ENCODE assay signal across 7 cellular contexts in genomic region chr19:46862974-46863632, GRCh38. TPM values are rescaled to one million over a fixed set of nuclear protein-coding genes. Genes with fewer than 3 reads are reported as not detected.
DNase-seq lines count a peak whose midpoint lies in the region; TF ChIP-seq lines count a peak whose summit lies in the region.

No MANE protein-coding gene starts in this region.

- WGBS in H9 (ENCODE audit: extremely low coverage, insufficient read length, low lambda C conversion rate), result no CpG with 5 or more reads among the region's 4 CpGs
- whole genome bisulfite sequencing in hepatocyte (ENCODE audit: low lambda C conversion rate, missing lambda C conversion rate), result 36% methylated on average over 4 of the region's 4 CpGs

- no peak overlapping the region for H3K18ac ChIP-seq in H9 (ENCODE audit: insufficient read length, low read depth, low read length)

- no peak overlapping the region for H3K56ac ChIP-seq in H9 (ENCODE audit: insufficient read length, low read depth, low read length)

- H3K9me3 ChIP-seq in H9 (ENCODE audit: control insufficient read depth, low read depth, low read length), result no peaks in the 10 kb centered on the region
- no peaks in the 10 kb centered on the region for H3K9me3 ChIP-seq in SJCRH30 (replicated peaks)
- H3K9me3 ChIP-seq in hepatocyte (ENCODE audit: low read depth), result no peaks in the 10 kb centered on the region
- no peaks in the 10 kb centered on the region for H3K9me3 ChIP-seq in subcutaneous abdominal adipose tissue (ENCODE audit: control insufficient read depth in 5 of 5, low read length in 5 of 5)

- H4K91ac ChIP-seq in H9 (ENCODE audit: insufficient read length, low read depth, low read length), result no peak overlapping the region

- no peak overlapping the region for H3K4ac ChIP-seq in H9 (ENCODE audit: low read depth, low read length)

- H2BK15ac ChIP-seq in H9 (ENCODE audit: low read depth, low read length), result no peak overlapping the region

- H3K4me1 ChIP-seq in H9 (ENCODE audit: insufficient read depth, low read length) (peaks cover 3% of the 10 kb centered on the region; the same call in 1 of the 2 replicates), SJCRH30 (peaks cover 27% of the 10 kb centered on the region), hepatocyte (ENCODE audit: insufficient read depth) (peaks cover 48% of the 10 kb centered on the region), subcutaneous abdominal adipose tissue (ENCODE audit: control insufficient read depth in 5 of 5, insufficient read depth in 5 of 5, low read length in 5 of 5) (peaks cover 5 to 55% (median 54%) of the 10 kb centered on the region in 5 donors)

- DNase-seq in H9, result no peak
- DNase-seq in SJCRH30, result peak in 1 of 2 experiments; percentile 30
- DNase-seq in hepatocyte (ENCODE audit: low spot score), result no peak
- no peak for DNase-seq in cerebellum (ENCODE audit: low spot score)
- DNase-seq in activated effector memory CD4-positive, alpha-beta T cell treated with Interleukin-2 at 50 U/mL for 16 hours, result no peak
- no peak for DNase-seq in epidermal melanocyte (ENCODE audit: insufficient read length, low spot score)

- no peak overlapping the region for H2BK12ac ChIP-seq in H9 (ENCODE audit: insufficient read length, low read depth, low read length)

- H4K20me1 ChIP-seq in H9 (ENCODE audit: control insufficient read depth, insufficient read depth, insufficient read length) (peaks cover 2% of the 10 kb centered on the region), hepatocyte (ENCODE audit: insufficient read depth, poor library complexity, severe bottlenecking) (peaks cover 68% of the 10 kb centered on the region)

- no peak overlapping the region for H3K4me3 Mint-ChIP-seq in H9

- no peak overlapping the region for H2BK5ac ChIP-seq in H9 (ENCODE audit: insufficient read length, low read length)

- H3K9ac ChIP-seq in H9 (ENCODE audit: extremely low read depth, insufficient read length, low read length) (peak overlapping the region; percentile 20), subcutaneous abdominal adipose tissue (ENCODE audit: low read length in 5 of 5) (peak overlapping the region in 2 of 5 donors; percentile 41 to 73)

- H4K8ac ChIP-seq in H9 (replicated peaks; ENCODE audit: insufficient read length, low read depth, low read length), result no peak overlapping the region

- H3K23ac ChIP-seq in H9 (ENCODE audit: insufficient read length, low read depth, low read length), result no peak overlapping the region

- H3K27me3 ChIP-seq in H9 (ENCODE audit: insufficient read depth, low read length) (no peaks in the 10 kb centered on the region), SJCRH30 (no peaks in the 10 kb centered on the region), hepatocyte (no peaks in the 10 kb centered on the region), subcutaneous abdominal adipose tissue (ENCODE audit: control insufficient read depth in 5 of 5, insufficient read depth in 4 of 5, low read length in 5 of 5) (no peaks in the 10 kb centered on the region)

- H3K36me3 ChIP-seq in SJCRH30 (no peaks in the 10 kb centered on the region), hepatocyte (replicated peaks; ENCODE audit: insufficient read depth, low read depth) (no peaks in the 10 kb centered on the region), subcutaneous abdominal adipose tissue (ENCODE audit: control insufficient read depth in 5 of 5, insufficient read depth in 5 of 5, low read length in 5 of 5) (no peaks in the 10 kb centered on the region)

- H3K4me3 ChIP-seq in SJCRH30 (peak overlapping the region; percentile 81), hepatocyte (peak overlapping the region; percentile 91), subcutaneous abdominal adipose tissue (ENCODE audit: low read depth in 1 of 5, low read length in 5 of 5) (peak overlapping the region; percentile 33 to 90 (median 79))

- H2AFZ ChIP-seq in H9 (ENCODE audit: low read length), result no peak overlapping the region
- H2AFZ ChIP-seq in hepatocyte, result no peak overlapping the region

- no peak overlapping the region for H3K14ac ChIP-seq in H9 (ENCODE audit: insufficient read depth, low read length)

- no peak overlapping the region for H3T11ph ChIP-seq in H9 (ENCODE audit: low read length)

- H3K4me2 ChIP-seq in H9 (ENCODE audit: insufficient read depth, insufficient read length, low read length) (peak overlapping the region; percentile 99), hepatocyte (peak overlapping the region; percentile 88)

- H3K27me3 Mint-ChIP-seq in H9 (ENCODE audit: low read depth), result no peaks in the 10 kb centered on the region

- H2BK20ac ChIP-seq in H9 (ENCODE audit: low read depth, low read length, poor library complexity, severe bottlenecking), result no peak overlapping the region

- H2BK120ac ChIP-seq in H9 (ENCODE audit: low read depth, low read length, poor library complexity, severe bottlenecking), result no peak overlapping the region

- H4K5ac ChIP-seq in H9 (ENCODE audit: insufficient read length, low read depth, low read length), result no peak overlapping the region

- H3K27ac ChIP-seq in H9 (ENCODE audit: insufficient read length, low read depth, low read length) (no peak overlapping the region), SJCRH30 (no peak overlapping the region), hepatocyte (peak overlapping the region; percentile 96), subcutaneous abdominal adipose tissue (ENCODE audit: low read depth, low read length) (peak overlapping the region; percentile 56)

- H3K4me1 Mint-ChIP-seq in H9, result peaks cover 17 to 19% of the 10 kb centered on the region in 2 experiments

- no peak overlapping the region for H2AK5ac ChIP-seq in H9 (ENCODE audit: insufficient read length, low read length)

- H3K79me2 ChIP-seq in H9 (ENCODE audit: insufficient read depth, low read length) (peaks cover 53% of the 10 kb centered on the region), hepatocyte (peaks cover 72% of the 10 kb centered on the region)

- peaks cover 26% of the 10 kb centered on the region for H3K23me2 ChIP-seq in H9 (ENCODE audit: insufficient read length, low read depth, low read length, poor library complexity, severe bottlenecking)

- TF ChIP-seq CTCF in H9 (conservative IDR thresholded peaks at IDR 0.05), result no peak
- TF ChIP-seq CTCF in hepatocyte (IDR thresholded peaks at IDR 0.05; ENCODE audit: poor library complexity), result no peak

- H3K27ac Mint-ChIP-seq in H9, result no peak overlapping the region

- no peaks in the 10 kb centered on the region for H3K9me3 Mint-ChIP-seq in H9

- H3K9me2 ChIP-seq in hepatocyte (replicated peaks; ENCODE audit: insufficient read depth), result no peaks in the 10 kb centered on the region

- H3K79me1 ChIP-seq in H9 (ENCODE audit: insufficient read depth, low read depth, low read length, poor library complexity, severe bottlenecking), result no peaks in the 10 kb centered on the region

- peaks cover 3 to 8% (median 7%) of the 10 kb centered on the region in 3 experiments; a peak in 6 of 7 replicates for H3K36me3 Mint-ChIP-seq in H9 (ENCODE audit: insufficient read depth in 1 of 3, low read depth in 3 of 3)

RNA-seq across cellular contexts. Expression of gene ARHGAP35, which starts 2.3 kb away (rescaled TPM):
- 49.0 and 49.8 TPM in 2 replicates for total RNA-seq in H9 (2021)
- total RNA-seq in SJCRH30 (2014; rRNA removed; shearing (Covaris generic)), result 44.0 and 49.5 TPM in 2 replicates
- 44.3 and 48.1 TPM in 2 replicates for total RNA-seq in hepatocyte
- polyA plus RNA-seq in hepatocyte, result 11.5 and 18.6 TPM in 2 replicates
- 79.0 TPM for total RNA-seq in cerebellum

RNA-seq across cellular contexts. Expression of gene AP2S1, which starts 12.5 kb away (rescaled TPM):
- total RNA-seq in H9 (2021), result 193 and 200 TPM in 2 replicates
- total RNA-seq in SJCRH30 (2014; rRNA removed; shearing (Covaris generic)), result 133 and 139 TPM in 2 replicates
- 109 and 129 TPM in 2 replicates for total RNA-seq in hepatocyte
- polyA plus RNA-seq in hepatocyte, result 349 and 392 TPM in 2 replicates
- 33.0 TPM for total RNA-seq in cerebellum

Comparison
In these comparisons a context has a peak if more than half of its experiments do, and no peak if none do; other contexts are left out.
1. H3K27ac ChIP-seq: peak in hepatocyte (single experiment) and subcutaneous abdominal adipose tissue (single experiment); none in H9 (single experiment) and SJCRH30 (single experiment).
2. Peak in every context shown above with its lines, with median percentiles within 50 percentile points of each other: H3K4me3 ChIP-seq.